In the genomic region with DNA sequence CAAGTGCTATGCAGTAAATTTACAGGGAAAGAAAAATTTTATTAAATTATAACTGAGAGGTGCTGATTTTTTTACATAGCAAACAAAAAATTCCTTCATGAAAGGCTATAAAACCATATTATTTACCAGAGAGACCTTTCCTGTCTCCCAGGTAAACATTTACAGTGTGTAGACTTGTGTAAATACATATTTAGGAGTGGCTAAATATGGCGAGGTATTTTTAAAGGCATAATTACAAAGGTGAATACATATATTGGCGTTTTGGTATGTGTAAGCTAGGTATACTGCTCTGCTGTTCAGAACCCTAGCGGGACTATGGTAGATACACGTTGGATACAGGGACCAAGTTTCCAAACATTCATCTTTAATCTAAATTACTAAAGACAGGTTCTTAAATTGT, we compare ENCODE assay signal across 26 cellular contexts.
"Had no signal": no experiment of that assay in that cellular context is flagged by ENCODE, and none has a peak within 500 bp of the region (broad histone marks: within the 10 kb centered on the region; RNA-seq: fewer than 3 reads in every experiment).

No MANE protein-coding gene starts in this region.

- H3K9me3 ChIP-seq: psoas muscle, testis had no signal

- H3K36me3 Mint-ChIP-seq: neural progenitor cell; stimulated activated effector memory CD8-positive, alpha-beta T cell treated with anti-CD3 and anti-CD28 coated beads, Interleukin-12 subunit alpha, Interleukin-12 subunit beta, amount 100 ng/mL, for 72 hours; type B pancreatic cell had no signal

- H3K27ac Mint-ChIP-seq: mesothelial cell of epicardium; naive thymus-derived CD4-positive, alpha-beta T cell; nephron; neural progenitor cell; stimulated activated effector memory CD8-positive, alpha-beta T cell treated with anti-CD3 and anti-CD28 coated beads, Interleukin-12 subunit alpha, Interleukin-12 subunit beta, amount 100 ng/mL, for 72 hours; type B pancreatic cell had no signal

- DNase-seq: dermis blood vessel endothelial cell; effector memory CD4-positive, alpha-beta T cell; foreskin keratinocyte; heart left ventricle; kidney; left lung; mesenchymal stem cell; naive thymus-derived CD4-positive, alpha-beta T cell; psoas muscle; right cardiac atrium; sigmoid colon; stimulated activated CD4-positive, alpha-beta T cell treated with anti-CD3 and anti-CD28 coated beads, Interleukin-2, amount 100 ng/mL, for 24 hours; stimulated activated CD4-positive, alpha-beta T cell treated with anti-CD3 and anti-CD28 coated beads, Interleukin-4, amount 100 ng/mL, for 24 hours; stimulated activated naive CD4-positive, alpha-beta T cell treated with Interleukin-2 at 50 U/mL for 16 hours; stomach; testis; tibial artery had no signal

- H3K4me3 ChIP-seq: coronary artery, esophagus muscularis mucosa, gastroesophageal sphincter, heart left ventricle, hepatocyte, left lung, neural progenitor cell, psoas muscle, sigmoid colon, stomach, testis, tibial artery had no signal

- ATAC-seq: foreskin keratinocyte; gastroesophageal sphincter; heart left ventricle; left lung; naive thymus-derived CD4-positive, alpha-beta T cell; psoas muscle; right cardiac atrium; stimulated activated effector memory CD8-positive, alpha-beta T cell treated with anti-CD3 and anti-CD28 coated beads, Interleukin-12 subunit alpha, Interleukin-12 subunit beta, amount 100 ng/mL, for 72 hours had no signal

- H3K4me1 Mint-ChIP-seq: mesothelial cell of epicardium; naive thymus-derived CD4-positive, alpha-beta T cell; nephron; neural progenitor cell; stimulated activated effector memory CD8-positive, alpha-beta T cell treated with anti-CD3 and anti-CD28 coated beads, Interleukin-12 subunit alpha, Interleukin-12 subunit beta, amount 100 ng/mL, for 72 hours had no signal

- H3K36me3 ChIP-seq: esophagus muscularis mucosa, gastroesophageal sphincter, heart left ventricle, left lung, neural progenitor cell, sigmoid colon, stomach, tibial artery had no signal

- H3K4me1 ChIP-seq: esophagus muscularis mucosa, foreskin keratinocyte, gastroesophageal sphincter, heart left ventricle, left lung, neural progenitor cell, psoas muscle, sigmoid colon, stomach, testis, tibial artery had no signal

- H3K4me3 Mint-ChIP-seq: mesothelial cell of epicardium; naive thymus-derived CD4-positive, alpha-beta T cell; nephron; neural progenitor cell; stimulated activated effector memory CD8-positive, alpha-beta T cell treated with anti-CD3 and anti-CD28 coated beads, Interleukin-12 subunit alpha, Interleukin-12 subunit beta, amount 100 ng/mL, for 72 hours; type B pancreatic cell had no signal
